Comparison of ENCODE assay signal across 7 cellular contexts in the genomic region with DNA sequence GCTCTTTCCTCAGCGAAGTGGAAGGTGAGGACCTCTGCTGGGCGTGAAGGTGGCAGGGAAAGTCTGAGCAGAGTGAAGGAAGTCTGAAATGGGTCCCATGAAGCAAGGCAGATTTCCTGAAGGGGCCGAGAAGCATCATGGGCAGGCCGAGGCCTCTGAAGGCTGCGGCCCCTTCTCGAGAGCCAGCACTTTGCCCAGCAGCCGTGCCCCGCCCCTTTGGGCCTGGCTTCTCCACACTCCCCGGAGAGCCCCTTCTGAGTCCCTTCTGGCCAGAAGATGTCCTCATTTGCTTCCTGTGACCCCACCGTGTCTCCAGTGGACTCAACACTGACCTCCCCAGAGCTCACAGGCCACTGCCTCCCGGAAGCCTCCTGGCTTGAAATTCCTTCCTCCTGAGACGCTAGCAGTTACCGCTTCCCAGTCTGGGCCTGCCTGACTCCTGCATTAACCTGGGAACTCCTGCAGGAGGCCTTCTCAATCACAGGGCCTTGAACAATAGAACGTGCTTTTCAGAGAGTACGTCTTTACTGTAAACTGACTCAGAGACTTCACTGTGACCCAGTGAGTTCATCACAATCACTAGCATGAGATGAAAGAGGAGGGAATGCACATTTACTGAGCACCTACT.
DNase-seq lines count a peak whose midpoint lies in the region; ATAC-seq, FAIRE-seq and TF ChIP-seq lines count a peak whose summit lies in the region.
"Not testable (repeated sequence)": the region's sequence is repeated elsewhere in the genome, so short reads cannot be mapped to it uniquely, and the experiment has no call there.

No MANE protein-coding gene starts in this region.

- CTCF ChIA-PET in RWPE1 (lab: Yijun Ruan, JAX) = not testable (repeated sequence)

- POLR2A ChIA-PET in RWPE1 (lab: Yijun Ruan, JAX; ENCODE audit: low non-redundant PET) = not testable (repeated sequence)

- peak overlapping the region; percentile 18 for H3K27ac Mint-ChIP-seq in type B pancreatic cell

- peak overlapping the region; percentile 30 for H3K4me3 Mint-ChIP-seq in type B pancreatic cell

- H3K9me3 Mint-ChIP-seq in type B pancreatic cell = not testable (repeated sequence)

- H3K4me3 ChIP-seq in H7 (ENCODE audit: insufficient read depth, low read depth, low read length); choroid plexus epithelial cell (ENCODE audit: low read depth, low read length); kidney (ENCODE audit: low read length in 2 of 2): not testable (repeated sequence)

- not testable (repeated sequence) for H3K36me3 Mint-ChIP-seq in type B pancreatic cell

- H3K27me3 ChIP-seq in H7 (ENCODE audit: control insufficient read depth, insufficient read depth, low read length) = not testable (repeated sequence)

- not testable (repeated sequence) for TF ChIP-seq CTCF in RWPE1 (conservative IDR thresholded peaks at IDR 0.05; ENCODE audit: low read depth); choroid plexus epithelial cell (conservative IDR thresholded peaks at IDR 0.05; ENCODE audit: low read depth, low read length); kidney (IDR thresholded peaks at IDR 0.05; ENCODE audit: borderline replicate concordance, extremely low read depth, insufficient read depth); type B pancreatic cell (conservative IDR thresholded peaks at IDR 0.05)

- not testable (repeated sequence) for ATAC-seq in Right ventricle myocardium superior (ENCODE audit: poor library complexity)

- H3K9me3 ChIP-seq in kidney (ENCODE audit: control insufficient read depth in 1 of 2, low read length in 2 of 2) = not testable (repeated sequence)

- peak; percentile 20 for DNase-seq in EH (ENCODE audit: low read depth)
- peak; percentile 54 for DNase-seq in H7
- DNase-seq in RWPE1 (ENCODE audit: low spot score); type B pancreatic cell (ENCODE audit: extremely low spot score, unreplicated experiment): not testable (repeated sequence)
- peak; percentile 13 for DNase-seq in choroid plexus epithelial cell (ENCODE audit: low read depth)
- DNase-seq in Right ventricle myocardium superior = peak; percentile 26
- peak; percentile 37 for DNase-seq in kidney

- not testable (repeated sequence) for H3K9ac ChIP-seq in kidney (ENCODE audit: low read length in 2 of 2)

- FAIRE-seq in kidney (lab: Jason Lieb, UNC) = not testable (repeated sequence)

- H3K27me3 Mint-ChIP-seq in type B pancreatic cell = not testable (repeated sequence)

- H3K4me1 Mint-ChIP-seq in type B pancreatic cell (ENCODE audit: unreplicated experiment) = not testable (repeated sequence)

- intact Hi-C loops in Right ventricle myocardium superior (cut with DNase I); kidney (cut with DNase I): not testable (repeated sequence)

- peak overlapping the region; percentile 6; the same call in 1 of the 2 replicates for H3K27ac ChIP-seq in RWPE1
- H3K27ac ChIP-seq in kidney (ENCODE audit: low read depth in 2 of 2, low read length in 2 of 2) = not testable (repeated sequence)

- H3K36me3 ChIP-seq in H7 (replicated peaks; ENCODE audit: control insufficient read depth, insufficient read depth, low read length) = peaks cover 20% of the 10 kb centered on the region
- not testable (repeated sequence) for H3K36me3 ChIP-seq in kidney (ENCODE audit: control insufficient read depth in 1 of 2, insufficient read depth in 2 of 2, low read length in 2 of 2)

- H3K4me1 ChIP-seq in kidney (ENCODE audit: control insufficient read depth in 1 of 2, insufficient read depth in 1 of 2, low read depth in 1 of 2, low read length in 2 of 2) = not testable (repeated sequence)
